In genomic region chr22:40606306-40606705, GRCh38 we compare ENCODE assay signal across 25 cellular contexts. TPM values are rescaled to one million over a fixed set of nuclear protein-coding genes. Genes with fewer than 3 reads are reported as not detected.
DNase-seq lines count a peak whose midpoint lies in the region; ATAC-seq and TF ChIP-seq lines count a peak whose summit lies in the region.
"Had no signal": no experiment of that assay in that cellular context is flagged by ENCODE, and none has a peak within 500 bp of the region (broad histone marks: within the 10 kb centered on the region; RNA-seq: fewer than 3 reads in every experiment).

No MANE protein-coding gene starts in this region.

- no peak for ATAC-seq in GM23338
- ATAC-seq in HG03565 (IDR thresholded peaks at IDR 0.05; ENCODE audit: unreplicated experiment), result no peak
- ATAC-seq: activated CD4-positive, CD25-positive, alpha-beta regulatory T cell treated with anti-CD3 and anti-CD28 coated beads, Interleukin-2, amount 50 U/mL, for 24 hours; esophagus mucosa; gastroesophageal sphincter; stimulated activated effector memory CD8-positive, alpha-beta T cell treated with anti-CD3 and anti-CD28 coated beads, Interleukin-12 subunit alpha, Interleukin-12 subunit beta, amount 100 ng/mL, for 72 hours had no signal

- H3K9me2 ChIP-seq in GM23338 (ENCODE audit: insufficient read depth), result no peaks in the 10 kb centered on the region
- no peaks in the 10 kb centered on the region for H3K9me2 ChIP-seq in PC-9 (ENCODE audit: insufficient read depth)

- no peaks in the 10 kb centered on the region for H3K36me3 ChIP-seq in GM23338 (ENCODE audit: insufficient read depth)
- no peaks in the 10 kb centered on the region for H3K36me3 ChIP-seq in PC-9 (ENCODE audit: low read depth)
- H3K36me3 ChIP-seq in skeletal muscle satellite cell (ENCODE audit: insufficient read depth, low read length), result no peaks in the 10 kb centered on the region
- H3K36me3 ChIP-seq: gastroesophageal sphincter, tibial artery had no signal

- H3K9me3 ChIP-seq in PC-9 (ENCODE audit: insufficient read depth, low read depth), result no peaks in the 10 kb centered on the region
- no peaks in the 10 kb centered on the region for H3K9me3 ChIP-seq in skeletal muscle satellite cell (replicated peaks; ENCODE audit: low read length)
- H3K9me3 ChIP-seq: gastroesophageal sphincter, tibial artery had no signal

- 0 out of 2 replicates have a peak, but pooled peaks cover 3% of the 10 kb centered on the region for H3F3A ChIP-seq in GM23338 (replicated peaks; ENCODE audit: low read depth)
- H3F3A ChIP-seq in PC-9 (ENCODE audit: insufficient read depth, low read depth), result peaks cover 6% of the 10 kb centered on the region; the same call in 1 of the 2 replicates

- H3K4me2 ChIP-seq in GM23338 (no peak overlapping the region), PC-9 (no peak overlapping the region), skeletal muscle satellite cell (ENCODE audit: low read length) (peak overlapping the region; percentile 3)

- H3K27ac Mint-ChIP-seq in GM23338 (no peak overlapping the region), chondrocyte (ENCODE audit: unreplicated experiment) (peak overlapping the region; percentile 19)
- H3K27ac Mint-ChIP-seq: activated naive CD8-positive, alpha-beta T cell treated with anti-CD3 and anti-CD28 coated beads for 36 hours; activated T-helper 1 cell treated with anti-CD3 and anti-CD28 coated beads, Interleukin-12 subunit alpha, Interleukin-12 subunit beta, Interleukin-2, Interleukin-4 antibody, amounts not matched to agents 30 ng/mL and 10 ng/mL and 1 ng/mL, durations not matched to agents 14 hours and 24 hours and 36 hours; stimulated activated effector memory CD8-positive, alpha-beta T cell treated with anti-CD3 and anti-CD28 coated beads, Interleukin-12 subunit alpha, Interleukin-12 subunit beta, amount 100 ng/mL, for 72 hours had no signal

- H3K27ac ChIP-seq in GM23338 (ENCODE audit: low read depth) (peak overlapping the region; percentile 57), PC-9 (peak overlapping the region; percentile 20; the same call in 1 of the 2 replicates)
- H3K27ac ChIP-seq: gastroesophageal sphincter, tibial artery had no signal

- no peak for DNase-seq in GM23338 (ENCODE audit: low spot score)
- no peak for DNase-seq in PC-9
- no peak for DNase-seq in chondrocyte (ENCODE audit: low spot score)
- DNase-seq in GDM1 (lab: John Stamatoyannopoulos, UW), result no peak
- DNase-seq in AG20443 (ENCODE audit: low spot score), result no peak
- DNase-seq in HPDE6-E6E7 (ENCODE audit: extremely low spot score), result no peak
- DNase-seq: activated naive CD8-positive, alpha-beta T cell treated with anti-CD3 and anti-CD28 coated beads for 36 hours; COR-L47; midbrain; NCI-H1092 treated with DMSO at 0.1 percent for 48 hours; NCI-H2081 treated with DMSO at 0.1 percent for 48 hours; NCI-H510A; SHP77 treated with DMSO at 0.1 percent for 48 hours; T-helper 2 cell; tibial artery had no signal

- H3K9me3 Mint-ChIP-seq in GM23338 (no peaks in the 10 kb centered on the region), chondrocyte (ENCODE audit: low read depth) (no peaks in the 10 kb centered on the region)
- H3K9me3 Mint-ChIP-seq: activated naive CD8-positive, alpha-beta T cell treated with anti-CD3 and anti-CD28 coated beads for 36 hours; activated T-helper 1 cell treated with anti-CD3 and anti-CD28 coated beads, Interleukin-12 subunit alpha, Interleukin-12 subunit beta, Interleukin-2, Interleukin-4 antibody, amounts not matched to agents 30 ng/mL and 10 ng/mL and 1 ng/mL, durations not matched to agents 14 hours and 24 hours and 36 hours; neural crest cell; stimulated activated effector memory CD8-positive, alpha-beta T cell treated with anti-CD3 and anti-CD28 coated beads, Interleukin-12 subunit alpha, Interleukin-12 subunit beta, amount 100 ng/mL, for 72 hours had no signal

- POLR2A ChIA-PET in PC-9 (lab: Charles Lee; ENCODE audit: unreplicated experiment), result interaction anchor here (1.3 kb wide), 1 partner anchor 30 kb away, joined by 5 read pairs; the partner anchor contains the start of gene MRTFA

- H3K79me2 ChIP-seq in GM23338 (replicated peaks; ENCODE audit: insufficient read depth) (peaks cover 90% of the 10 kb centered on the region), PC-9 (ENCODE audit: low read depth) (peaks cover 98% of the 10 kb centered on the region)

- H3K4me1 ChIP-seq in GM23338 (ENCODE audit: insufficient read depth), result peaks cover 27% of the 10 kb centered on the region
- H3K4me1 ChIP-seq in PC-9 (replicated peaks; ENCODE audit: insufficient read depth), result peaks cover 22% of the 10 kb centered on the region
- H3K4me1 ChIP-seq in skeletal muscle satellite cell (ENCODE audit: control insufficient read depth, insufficient read depth, low read length), result peaks cover 49% of the 10 kb centered on the region

- H3K4me3 Mint-ChIP-seq in GM23338, result no peak overlapping the region
- H3K4me3 Mint-ChIP-seq in chondrocyte (ENCODE audit: unreplicated experiment), result no peak overlapping the region
- H3K4me3 Mint-ChIP-seq: activated naive CD8-positive, alpha-beta T cell treated with anti-CD3 and anti-CD28 coated beads for 36 hours; activated T-helper 1 cell treated with anti-CD3 and anti-CD28 coated beads, Interleukin-12 subunit alpha, Interleukin-12 subunit beta, Interleukin-2, Interleukin-4 antibody, amounts not matched to agents 30 ng/mL and 10 ng/mL and 1 ng/mL, durations not matched to agents 14 hours and 24 hours and 36 hours; B cell; brain; neural crest cell; stimulated activated effector memory CD8-positive, alpha-beta T cell treated with anti-CD3 and anti-CD28 coated beads, Interleukin-12 subunit alpha, Interleukin-12 subunit beta, amount 100 ng/mL, for 72 hours had no signal

- H3K36me3 Mint-ChIP-seq in GM23338 (ENCODE audit: low read depth) (no peaks in the 10 kb centered on the region), chondrocyte (ENCODE audit: low read depth) (no peaks in the 10 kb centered on the region)
- H3K36me3 Mint-ChIP-seq: stimulated activated effector memory CD8-positive, alpha-beta T cell treated with anti-CD3 and anti-CD28 coated beads, Interleukin-12 subunit alpha, Interleukin-12 subunit beta, amount 100 ng/mL, for 72 hours had no signal

- BruUV-seq in PC-9 (replicated peaks; lab: Mats Ljungman, UMichigan), result no TSS peak

- H3K27me3 Mint-ChIP-seq in GM23338 (ENCODE audit: insufficient read depth, low read depth, poor library complexity) (peaks cover 2% of the 10 kb centered on the region), chondrocyte (ENCODE audit: low read depth) (no peaks in the 10 kb centered on the region)
- H3K27me3 Mint-ChIP-seq: activated naive CD8-positive, alpha-beta T cell treated with anti-CD3 and anti-CD28 coated beads for 36 hours; B cell; brain had no signal

- H3K4me1 Mint-ChIP-seq in GM23338 (peaks cover 35% of the 10 kb centered on the region), chondrocyte (ENCODE audit: low read depth) (peaks cover 71% of the 10 kb centered on the region)

- H3K27me3 ChIP-seq in GM23338 (ENCODE audit: insufficient read depth) (no peaks in the 10 kb centered on the region), PC-9 (ENCODE audit: insufficient read depth, low read depth) (no peaks in the 10 kb centered on the region), skeletal muscle satellite cell (ENCODE audit: control insufficient read depth, insufficient read depth, low read length) (no peaks in the 10 kb centered on the region)
- H3K27me3 ChIP-seq: gastroesophageal sphincter, tibial artery had no signal

- H3K9ac ChIP-seq in skeletal muscle satellite cell (ENCODE audit: low read depth, low read length), result no peak overlapping the region

- CTCF ChIA-PET in PC-9 (lab: Charles Lee), result interaction anchor here (0.5 kb wide), 1 partner anchor 311 kb away, joined by 4 read pairs; no protein-coding TSS in a partner anchor

- no peak overlapping the region for H3K4me3 ChIP-seq in GM23338
- H3K4me3 ChIP-seq in PC-9, result no peak overlapping the region
- no peak overlapping the region for H3K4me3 ChIP-seq in skeletal muscle satellite cell (ENCODE audit: low read length)
- H3K4me3 ChIP-seq: gastroesophageal sphincter, tibial artery had no signal

- TF ChIP-seq CTCF in GM23338 (conservative IDR thresholded peaks at IDR 0.05; ENCODE audit: low read depth in 2 of 2), result no peak
- no peak for TF ChIP-seq CTCF in PC-9 (conservative IDR thresholded peaks at IDR 0.05)
- TF ChIP-seq CTCF in chondrocyte (IDR thresholded peaks at IDR 0.05), result no peak

- H2AFZ ChIP-seq in GM23338, result no peak overlapping the region
- no peak overlapping the region for H2AFZ ChIP-seq in PC-9

- intact Hi-C loops in PC-9 (cut with micrococcal nuclease; ENCODE audit: unreplicated experiment), result no loop called here

- H4K20me1 ChIP-seq in GM23338 (replicated peaks; ENCODE audit: insufficient read depth) (peaks cover under 1% of the 10 kb centered on the region), PC-9 (ENCODE audit: insufficient read depth) (no peaks in the 10 kb centered on the region; the same call in 1 of the 2 replicates)

TF ChIP-seq in GM23338, 12 proteins besides CTCF, POLR2A, EP300 and RAD21:
- no peak for TF ChIP-seq CREB1 (CRISPR knock-in tag; IDR thresholded peaks at IDR 0.05; ENCODE audit: low read depth)

RNA-seq across cellular contexts. Expression of gene MRTFA, which starts 30.2 kb away (rescaled TPM):
- total RNA-seq in GM23338 (2014; rRNA removed; shearing (Covaris generic)), result 85.2 and 92.4 TPM in 2 replicates
- polyA plus RNA-seq in GM23338 (2016; fragmentation: Nextera tagmentation; extraction: Ambion mirVana), result 18.1 and 19.3 TPM in 2 replicates
- total RNA-seq in PC-9 (2021) (44.7 and 64.6 TPM in 2 replicates), chondrocyte (58.2 to 69.8 TPM (median 65.3 TPM) in 3 replicates)
- total RNA-seq in skeletal muscle satellite cell (2012; rRNA removed), result 28.0 and 28.1 TPM in 2 replicates
